In the genomic region with DNA sequence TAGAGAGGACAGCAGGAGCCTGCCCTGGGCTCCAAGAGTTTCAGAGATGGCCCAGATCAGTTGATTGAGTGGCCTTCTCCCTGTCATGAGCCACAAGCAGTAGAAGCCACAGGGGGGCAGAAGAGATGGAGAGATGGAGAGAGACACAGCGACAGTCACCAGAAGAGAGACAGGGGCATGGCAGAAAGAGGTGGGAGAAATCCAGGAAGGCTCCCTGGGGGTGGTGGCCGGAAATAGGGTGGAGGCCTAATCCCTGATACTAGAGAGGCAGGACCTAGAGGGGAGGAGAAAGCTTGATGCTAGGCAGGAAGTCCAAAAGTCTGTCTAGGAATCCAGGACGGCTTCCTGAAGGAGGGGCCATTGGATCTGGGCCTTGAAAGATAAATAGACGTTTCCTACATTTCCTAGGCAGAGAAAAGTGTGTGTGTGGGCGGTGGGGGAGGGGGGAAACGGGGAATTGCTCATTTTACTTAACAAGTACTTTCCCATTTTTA, we compare ENCODE assay signal across 8 cellular contexts. TPM values are rescaled to one million over a fixed set of nuclear protein-coding genes. Genes with fewer than 3 reads are reported as not detected.
DNase-seq lines count a peak whose midpoint lies in the region; ATAC-seq and TF ChIP-seq lines count a peak whose summit lies in the region.

No MANE protein-coding gene starts in this region.

- no peaks in the 10 kb centered on the region for H3K4me1 ChIP-seq in hepatocyte (ENCODE audit: insufficient read depth)

- TF ChIP-seq CTCF in GM10248 (IDR thresholded peaks at IDR 0.05; ENCODE audit: control extremely low read depth, extremely low read depth, low read depth, missing control alignments) = peak; percentile 45
- TF ChIP-seq CTCF in hepatocyte (IDR thresholded peaks at IDR 0.05; ENCODE audit: poor library complexity) = peak; percentile 29
- TF ChIP-seq CTCF in omental fat pad (IDR thresholded peaks at IDR 0.05) = no peak

- H3K4me1 Mint-ChIP-seq in activated naive CD4-positive, alpha-beta T cell treated with anti-CD3 and anti-CD28 coated beads for 36 hours (ENCODE audit: low read depth) = peaks cover 24% of the 10 kb centered on the region
- H3K4me1 Mint-ChIP-seq in stimulated activated memory B cell treated with anti-CD40 and anti-IgM and Interleukin-4, amounts not matched to agents 10 μg/mL and 1 μg/mL and 100 μg/mL, for 72 hours = peaks cover 18% of the 10 kb centered on the region

- no peaks in the 10 kb centered on the region for H3K36me3 ChIP-seq in hepatocyte (replicated peaks; ENCODE audit: insufficient read depth, low read depth)

- CTCF ChIA-PET in GM10248 (lab: Yijun Ruan, JAX) = interaction anchor here (0.8 to 3.5 kb wide), 9 partner anchors 9 to 437 kb away, joined by 3 to 15 read pairs (median 4); a partner anchor contains a TSS
- CTCF ChIA-PET in activated naive CD4-positive, alpha-beta T cell treated with anti-CD3 and anti-CD28 coated beads for 36 hours (lab: Charles Lee) = interaction anchor here (0.9 to 4.5 kb wide), 8 partner anchors 8 to 77 kb away, joined by 3 to 32 read pairs (median 8); a partner anchor contains a TSS

- intact Hi-C loops in activated naive CD4-positive, alpha-beta T cell treated with anti-CD3 and anti-CD28 coated beads for 36 hours (cut with micrococcal nuclease) = loop anchor here (1.0 kb wide), 3 partner anchors 45 to 230 kb away; a partner anchor contains a TSS

- H3K27me3 ChIP-seq in hepatocyte = no peaks in the 10 kb centered on the region

- H3K36me3 Mint-ChIP-seq in activated naive CD4-positive, alpha-beta T cell treated with anti-CD3 and anti-CD28 coated beads for 36 hours (ENCODE audit: low read depth) = no peaks in the 10 kb centered on the region
- H3K36me3 Mint-ChIP-seq in stimulated activated memory B cell treated with anti-CD40 and anti-IgM and Interleukin-4, amounts not matched to agents 10 μg/mL and 1 μg/mL and 100 μg/mL, for 72 hours = no peaks in the 10 kb centered on the region

- peak; percentile 63 for DNase-seq in GM10248 (ENCODE audit: extremely low spot score)
- DNase-seq in NCI-H69 (lab: John Stamatoyannopoulos, UW) = peak; percentile 17
- DNase-seq in activated naive CD4-positive, alpha-beta T cell treated with anti-CD3 and anti-CD28 coated beads for 36 hours = peak; percentile 85
- no peak for DNase-seq in hepatocyte (ENCODE audit: low spot score)
- no peak for DNase-seq in globus pallidus (ENCODE audit: low spot score)
- DNase-seq in omental fat pad (ENCODE audit: low spot score) = no peak

- POLR2A ChIA-PET in GM10248 (lab: Yijun Ruan, JAX) = no interaction called here

- no peaks in the 10 kb centered on the region for H3K27me3 Mint-ChIP-seq in activated naive CD4-positive, alpha-beta T cell treated with anti-CD3 and anti-CD28 coated beads for 36 hours (ENCODE audit: low read depth)
- H3K27me3 Mint-ChIP-seq in stimulated activated memory B cell treated with anti-CD40 and anti-IgM and Interleukin-4, amounts not matched to agents 10 μg/mL and 1 μg/mL and 100 μg/mL, for 72 hours = no peaks in the 10 kb centered on the region

- 65% methylated on average over 4 of the region's 6 CpGs for WGBS in hepatocyte (ENCODE audit: low lambda C conversion rate, missing lambda C conversion rate)

- H3K9me3 ChIP-seq in hepatocyte (ENCODE audit: low read depth) = no peaks in the 10 kb centered on the region

- no peak for ATAC-seq in stimulated activated memory B cell treated with anti-CD40 and anti-IgM and Interleukin-4, amounts not matched to agents 10 μg/mL and 1 μg/mL and 100 μg/mL, for 72 hours
- ATAC-seq in HG02642 (IDR thresholded peaks at IDR 0.05; ENCODE audit: poor library complexity, unreplicated experiment) = no peak
- no peak for ATAC-seq in omental fat pad (ENCODE audit: low FRiP score)

- H3K4me3 Mint-ChIP-seq in activated naive CD4-positive, alpha-beta T cell treated with anti-CD3 and anti-CD28 coated beads for 36 hours = no peak overlapping the region
- H3K4me3 Mint-ChIP-seq in stimulated activated memory B cell treated with anti-CD40 and anti-IgM and Interleukin-4, amounts not matched to agents 10 μg/mL and 1 μg/mL and 100 μg/mL, for 72 hours = no peak overlapping the region

- H4K20me1 ChIP-seq in hepatocyte (ENCODE audit: insufficient read depth, poor library complexity, severe bottlenecking) = no peaks in the 10 kb centered on the region

- no peaks in the 10 kb centered on the region for H3K9me2 ChIP-seq in hepatocyte (replicated peaks; ENCODE audit: insufficient read depth)

- H3K4me2 ChIP-seq in hepatocyte = no peak overlapping the region

- H3K27ac Mint-ChIP-seq in activated naive CD4-positive, alpha-beta T cell treated with anti-CD3 and anti-CD28 coated beads for 36 hours = peak overlapping the region; percentile 3
- H3K27ac Mint-ChIP-seq in stimulated activated memory B cell treated with anti-CD40 and anti-IgM and Interleukin-4, amounts not matched to agents 10 μg/mL and 1 μg/mL and 100 μg/mL, for 72 hours = peak overlapping the region; percentile 38

- H2AFZ ChIP-seq in hepatocyte = no peak overlapping the region

- H3K79me2 ChIP-seq in hepatocyte = no peaks in the 10 kb centered on the region

- H3K9me3 Mint-ChIP-seq in activated naive CD4-positive, alpha-beta T cell treated with anti-CD3 and anti-CD28 coated beads for 36 hours = no peaks in the 10 kb centered on the region
- no peaks in the 10 kb centered on the region for H3K9me3 Mint-ChIP-seq in stimulated activated memory B cell treated with anti-CD40 and anti-IgM and Interleukin-4, amounts not matched to agents 10 μg/mL and 1 μg/mL and 100 μg/mL, for 72 hours

- H3K27ac ChIP-seq in hepatocyte = no peak overlapping the region

- no peak overlapping the region for H3K4me3 ChIP-seq in hepatocyte

RNA-seq across cellular contexts. Expression of a gene that starts 9.6 kb away (rescaled TPM):
- total RNA-seq in activated naive CD4-positive, alpha-beta T cell treated with anti-CD3 and anti-CD28 coated beads for 36 hours = 100 to 1,000 TPM; 240 to 254 TPM
- total RNA-seq in hepatocyte = 405 and 417 TPM in 2 replicates
- 337 and 344 TPM in 2 replicates for polyA plus RNA-seq in hepatocyte
- total RNA-seq in omental fat pad = 100 to 1,000 TPM; 293 to 486 (median 418) TPM

RNA-seq across cellular contexts. Expression of a gene that starts 45.0 kb away (rescaled TPM):
- total RNA-seq in activated naive CD4-positive, alpha-beta T cell treated with anti-CD3 and anti-CD28 coated beads for 36 hours = 10 to 100 TPM; 90.5 to 95.2 TPM
- total RNA-seq in hepatocyte (60.2 and 77.0 TPM in 2 replicates), omental fat pad (10 to 100 TPM; 32.5 to 51.9 (median 40.0) TPM)
- polyA plus RNA-seq in hepatocyte = 84.4 and 89.5 TPM in 2 replicates

Comparison
In these comparisons a context has a peak if more than half of its experiments do, and no peak if none do; other contexts are left out.
1. DNase-seq: peak in GM10248 (single experiment), NCI-H69 (single experiment) and activated naive CD4-positive, alpha-beta T cell treated with anti-CD3 and anti-CD28 coated beads for 36 hours (single experiment); none in hepatocyte (single experiment), globus pallidus (single experiment) and omental fat pad (single experiment).
2. CTCF ChIP-seq: peak in GM10248 (single experiment) and hepatocyte (single experiment); none in omental fat pad (0 of 3).